In genomic region chr2:147865560-147865959, GRCh38 we compare ENCODE assay signal across 1 cellular context.
TF ChIP-seq lines count a peak whose summit lies in the region.

No MANE protein-coding gene starts in this region.

TF ChIP-seq in GM23338, 12 proteins besides CTCF, POLR2A, EP300 and RAD21 (continued from another document):
- TF ChIP-seq ZNF462 (CRISPR knock-in tag; IDR thresholded peaks at IDR 0.05) (no peak), POLR2AphosphoS5 (IDR thresholded peaks at IDR 0.05; ENCODE audit: low read depth) (no peak), NANOG (IDR thresholded peaks at IDR 0.05; ENCODE audit: borderline replicate concordance) (no peak)
- TF ChIP-seq, protein P1, sequence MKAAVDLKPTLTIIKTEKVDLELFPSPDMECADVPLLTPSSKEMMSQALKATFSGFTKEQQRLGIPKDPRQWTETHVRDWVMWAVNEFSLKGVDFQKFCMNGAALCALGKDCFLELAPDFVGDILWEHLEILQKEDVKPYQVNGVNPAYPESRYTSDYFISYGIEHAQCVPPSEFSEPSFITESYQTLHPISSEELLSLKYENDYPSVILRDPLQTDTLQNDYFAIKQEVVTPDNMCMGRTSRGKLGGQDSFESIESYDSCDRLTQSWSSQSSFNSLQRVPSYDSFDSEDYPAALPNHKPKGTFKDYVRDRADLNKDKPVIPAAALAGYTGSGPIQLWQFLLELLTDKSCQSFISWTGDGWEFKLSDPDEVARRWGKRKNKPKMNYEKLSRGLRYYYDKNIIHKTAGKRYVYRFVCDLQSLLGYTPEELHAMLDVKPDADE (IDR thresholded peaks at IDR 0.05): no peak
